In the genomic region with DNA sequence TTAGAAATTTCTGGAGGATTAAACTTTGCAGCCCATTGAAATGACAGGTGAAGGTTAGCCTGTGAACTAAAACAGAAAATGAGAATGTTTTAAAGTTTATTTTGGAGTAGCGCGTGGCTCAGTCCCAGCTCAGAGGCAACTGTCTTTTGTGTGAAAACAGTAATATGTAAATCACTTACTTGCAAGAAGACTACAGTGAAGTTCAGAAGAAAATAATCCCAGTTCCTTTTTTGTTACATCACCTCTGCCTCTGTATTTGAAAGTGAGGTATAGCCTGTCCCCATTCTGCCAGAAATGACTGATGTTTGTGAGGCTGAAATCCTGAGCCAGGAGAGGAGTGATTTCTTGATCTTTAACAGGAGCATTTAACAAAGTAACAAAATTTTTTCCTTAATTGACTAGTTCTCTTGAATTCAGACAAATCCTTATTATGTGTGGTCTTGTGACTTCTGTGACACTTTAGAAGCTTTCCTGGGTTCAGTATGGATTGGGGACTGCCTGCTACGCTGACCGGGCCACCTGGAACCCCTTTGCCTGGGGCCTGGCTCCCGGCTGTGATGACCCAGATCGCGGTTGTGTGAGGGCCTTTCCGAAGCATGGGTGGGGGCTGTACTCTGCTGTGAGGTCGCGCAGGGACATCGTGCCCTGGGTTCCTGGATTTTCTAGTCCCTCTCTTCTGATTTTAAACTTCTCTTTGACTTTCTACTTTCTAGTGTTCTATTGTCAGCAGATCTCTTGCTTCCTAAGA, we compare ENCODE assay signal across 10 cellular contexts. TPM values are rescaled to one million over a fixed set of nuclear protein-coding genes. Genes with fewer than 3 reads are reported as not detected.
DNase-seq lines count a peak whose midpoint lies in the region; ATAC-seq lines count a peak whose summit lies in the region.
"Had no signal": no experiment of that assay in that cellular context is flagged by ENCODE, and none has a peak within 500 bp of the region (broad histone marks: within the 10 kb centered on the region; RNA-seq: fewer than 3 reads in every experiment).

No MANE protein-coding gene starts in this region.

- peak overlapping the region; percentile 58 for H3K27ac Mint-ChIP-seq in activated T-cell treated with anti-CD3 and anti-CD28 coated beads, Interleukin-2, amount 50 U/mL, for 72 hours
- no peak overlapping the region for H3K27ac Mint-ChIP-seq in activated T-cell treated with anti-CD3 and anti-CD28 coated beads, Interleukin-2, amount 50 U/mL, for 24 hours
- H3K27ac Mint-ChIP-seq in stimulated activated naive B cell treated with anti-CD40 and anti-IgM and Interleukin-4, amounts not matched to agents 10 μg/mL and 1 μg/mL and 100 μg/mL, for 72 hours = peak overlapping the region; percentile 59

- no peak overlapping the region for H3K4me3 Mint-ChIP-seq in activated T-cell treated with anti-CD3 and anti-CD28 coated beads, Interleukin-2, amount 50 U/mL, for 72 hours
- no peak overlapping the region for H3K4me3 Mint-ChIP-seq in activated T-cell treated with anti-CD3 and anti-CD28 coated beads, Interleukin-2, amount 50 U/mL, for 24 hours
- H3K4me3 Mint-ChIP-seq in stimulated activated naive B cell treated with anti-CD40 and anti-IgM and Interleukin-4, amounts not matched to agents 10 μg/mL and 1 μg/mL and 100 μg/mL, for 72 hours = peak overlapping the region in 1 of 2 donors; percentile 25

- no peak for ATAC-seq in activated T-cell treated with anti-CD3 and anti-CD28 coated beads, Interleukin-2, amount 50 U/mL, for 72 hours (replicated peaks in 1 of 2)
- ATAC-seq in HG02571 (IDR thresholded peaks at IDR 0.05; ENCODE audit: unreplicated experiment) (peak; percentile 99), HG03432 (IDR thresholded peaks at IDR 0.05; ENCODE audit: unreplicated experiment) (peak; percentile 99)
- ATAC-seq in stimulated activated naive B cell treated with anti-CD40 and anti-IgM and Interleukin-4, amounts not matched to agents 10 μg/mL and 1 μg/mL and 100 μg/mL, for 72 hours (replicated peaks) = peak; percentile 99 to 100
- ATAC-seq: A549 had no signal

- peaks cover 2 to 8% of the 10 kb centered on the region in 2 donors for H3K36me3 Mint-ChIP-seq in activated T-cell treated with anti-CD3 and anti-CD28 coated beads, Interleukin-2, amount 50 U/mL, for 72 hours (ENCODE audit: insufficient read depth in 2 of 2)
- peaks cover 82% of the 10 kb centered on the region for H3K36me3 Mint-ChIP-seq in activated T-cell treated with anti-CD3 and anti-CD28 coated beads, Interleukin-2, amount 50 U/mL, for 24 hours (ENCODE audit: low read depth)
- H3K36me3 Mint-ChIP-seq in stimulated activated naive B cell treated with anti-CD40 and anti-IgM and Interleukin-4, amounts not matched to agents 10 μg/mL and 1 μg/mL and 100 μg/mL, for 72 hours = peaks cover 40 to 49% of the 10 kb centered on the region in 2 donors

- H3K27me3 Mint-ChIP-seq in activated T-cell treated with anti-CD3 and anti-CD28 coated beads, Interleukin-2, amount 50 U/mL, for 72 hours (ENCODE audit: low read depth) = no peaks in the 10 kb centered on the region
- no peaks in the 10 kb centered on the region for H3K27me3 Mint-ChIP-seq in activated T-cell treated with anti-CD3 and anti-CD28 coated beads, Interleukin-2, amount 50 U/mL, for 24 hours
- no peaks in the 10 kb centered on the region for H3K27me3 Mint-ChIP-seq in stimulated activated naive B cell treated with anti-CD40 and anti-IgM and Interleukin-4, amounts not matched to agents 10 μg/mL and 1 μg/mL and 100 μg/mL, for 72 hours

- no peaks in the 10 kb centered on the region for H3K9me3 Mint-ChIP-seq in activated T-cell treated with anti-CD3 and anti-CD28 coated beads, Interleukin-2, amount 50 U/mL, for 72 hours
- H3K9me3 Mint-ChIP-seq in activated T-cell treated with anti-CD3 and anti-CD28 coated beads, Interleukin-2, amount 50 U/mL, for 24 hours = no peaks in the 10 kb centered on the region
- H3K9me3 Mint-ChIP-seq in stimulated activated naive B cell treated with anti-CD40 and anti-IgM and Interleukin-4, amounts not matched to agents 10 μg/mL and 1 μg/mL and 100 μg/mL, for 72 hours = no peaks in the 10 kb centered on the region

- DNase-seq in activated T-cell treated with anti-CD3 and anti-CD28 coated beads, Interleukin-2, amount 50 U/mL, for 72 hours = no peak
- DNase-seq in activated T-cell treated with anti-CD3 and anti-CD28 coated beads, Interleukin-2, amount 50 U/mL, for 24 hours = no peak
- DNase-seq in stimulated activated naive B cell treated with anti-CD40 and anti-IgM and Interleukin-4, amounts not matched to agents 10 μg/mL and 1 μg/mL and 100 μg/mL, for 72 hours = no peak
- DNase-seq in activated CD4-positive, alpha-beta T cell treated with anti-CD3 and anti-CD28 coated beads for 4 hours = no peak
- DNase-seq in NK-92 (lab: John Stamatoyannopoulos, UW; ENCODE audit: unreplicated experiment) = no peak
- DNase-seq in stimulated activated CD8-positive, alpha-beta memory T cell treated with anti-CD3 and anti-CD28 coated beads, Interleukin-4, amount 100 ng/mL, for 48 hours = no peak
- DNase-seq: NCI-H2029 had no signal

- H3K4me1 Mint-ChIP-seq in activated T-cell treated with anti-CD3 and anti-CD28 coated beads, Interleukin-2, amount 50 U/mL, for 72 hours (ENCODE audit: low read depth) = peaks cover 6% of the 10 kb centered on the region
- H3K4me1 Mint-ChIP-seq in activated T-cell treated with anti-CD3 and anti-CD28 coated beads, Interleukin-2, amount 50 U/mL, for 24 hours (ENCODE audit: low read depth) = peaks cover 18% of the 10 kb centered on the region
- peaks cover 18 to 33% of the 10 kb centered on the region in 2 donors for H3K4me1 Mint-ChIP-seq in stimulated activated naive B cell treated with anti-CD40 and anti-IgM and Interleukin-4, amounts not matched to agents 10 μg/mL and 1 μg/mL and 100 μg/mL, for 72 hours

RNA-seq across cellular contexts. Expression of gene TRAPPC12, which starts 24.3 kb away (rescaled TPM):
- total RNA-seq in activated T-cell treated with anti-CD3 and anti-CD28 coated beads, Interleukin-2, amount 50 U/mL, for 72 hours = 10 to 100 TPM; 85.4 to 86.0 TPM

RNA-seq across cellular contexts. Expression of gene EIPR1, which starts 26.1 kb away (rescaled TPM):
- 10 to 100 TPM; 34.5 to 35.1 TPM for total RNA-seq in activated T-cell treated with anti-CD3 and anti-CD28 coated beads, Interleukin-2, amount 50 U/mL, for 72 hours

Comparison
In these comparisons a context has a peak if more than half of its experiments do, and no peak if none do; other contexts are left out.
1. ATAC-seq: peak in HG02571 (single experiment), HG03432 (single experiment) and stimulated activated naive B cell treated with anti-CD40 and anti-IgM and Interleukin-4, amounts not matched to agents 10 μg/mL and 1 μg/mL and 100 μg/mL, for 72 hours (2 of 2); none in activated T-cell treated with anti-CD3 and anti-CD28 coated beads, Interleukin-2, amount 50 U/mL, for 72 hours (0 of 2).